15 cellular contexts compared by ENCODE assay signal in the genomic region with DNA sequence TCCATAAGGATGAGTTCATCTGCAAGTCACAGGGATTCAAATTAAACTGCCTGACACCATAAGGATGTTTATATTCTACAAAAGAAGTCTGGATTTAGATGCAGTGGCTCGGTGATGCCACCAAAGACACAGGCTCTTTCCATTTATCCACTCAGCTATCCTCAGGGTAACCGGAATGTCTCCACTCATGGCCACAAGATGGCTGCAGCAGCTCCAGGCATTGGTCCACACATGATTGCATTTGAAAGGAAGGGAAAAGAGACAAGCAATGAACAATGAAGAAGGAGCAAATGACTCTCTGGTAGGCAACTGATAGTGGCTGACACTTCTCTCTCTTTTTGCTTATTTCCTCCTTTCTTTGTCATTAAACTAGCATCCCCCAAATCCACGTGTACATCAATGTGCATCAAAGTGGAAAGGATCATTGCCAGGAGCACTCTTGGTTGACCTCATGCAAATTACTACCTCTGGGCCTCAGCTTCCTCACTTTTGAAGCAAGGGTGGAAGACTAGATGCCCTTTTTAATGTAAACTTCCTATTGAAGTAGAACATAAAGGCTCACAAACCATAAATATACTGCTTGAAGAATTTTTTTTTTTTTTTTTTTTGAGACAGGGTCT. TPM values are rescaled to one million over a fixed set of nuclear protein-coding genes. Genes with fewer than 3 reads are reported as not detected.
DNase-seq lines count a peak whose midpoint lies in the region; ATAC-seq, FAIRE-seq and TF ChIP-seq lines count a peak whose summit lies in the region.
"Had no signal": no experiment of that assay in that cellular context is flagged by ENCODE, and none has a peak within 500 bp of the region (broad histone marks: within the 10 kb centered on the region; RNA-seq: fewer than 3 reads in every experiment).

No MANE protein-coding gene starts in this region.

- H3K4me3 Mint-ChIP-seq in activated B cell treated with CpG ODN at 0.5 μM for 24 hours: peak overlapping the region; percentile 7
- no peak overlapping the region for H3K4me3 Mint-ChIP-seq in mesothelial cell of epicardium

- POLR2A ChIA-PET in activated B cell treated with CpG ODN at 0.5 μM for 24 hours (lab: Charles Lee): interaction anchor here (0.6 to 1.4 kb wide), 2 partner anchors 25 to 31 kb away, joined by 4 to 6 read pairs; a partner anchor contains a TSS

- no peaks in the 10 kb centered on the region for H3F3A ChIP-seq in GM23248 (ENCODE audit: insufficient read depth)

- intact Hi-C loops in activated B cell treated with CpG ODN at 0.5 μM for 24 hours (cut with micrococcal nuclease): no loop called here

- H3K9me3 ChIP-seq in GM23248 (ENCODE audit: low read depth): no peaks in the 10 kb centered on the region
- H3K9me3 ChIP-seq: gastroesophageal sphincter had no signal

- CTCF ChIA-PET in activated B cell treated with CpG ODN at 0.5 μM for 24 hours (lab: Charles Lee): no interaction called here

- H4K20me1 ChIP-seq in GM23248 (ENCODE audit: insufficient read depth): no peaks in the 10 kb centered on the region

- H3K4me1 Mint-ChIP-seq in activated B cell treated with CpG ODN at 0.5 μM for 24 hours: peaks cover 35% of the 10 kb centered on the region
- no peaks in the 10 kb centered on the region for H3K4me1 Mint-ChIP-seq in mesothelial cell of epicardium

- H3K9me3 Mint-ChIP-seq in activated B cell treated with CpG ODN at 0.5 μM for 24 hours (no peaks in the 10 kb centered on the region), mesothelial cell of epicardium (no peaks in the 10 kb centered on the region)

- no peaks in the 10 kb centered on the region for H3K79me2 ChIP-seq in GM23248 (ENCODE audit: insufficient read depth)

- no peaks in the 10 kb centered on the region for H3K36me3 ChIP-seq in GM23248 (ENCODE audit: low read depth)
- H3K36me3 ChIP-seq: gastroesophageal sphincter had no signal

- H3K27ac ChIP-seq in GM23248: no peak overlapping the region
- H3K27ac ChIP-seq: gastroesophageal sphincter, VCaP had no signal

- in situ Hi-C loops in GM23248 (cut with MboI): no loop called here

- H3K9ac ChIP-seq in GM23248: no peak overlapping the region

- H3K4me2 ChIP-seq in GM23248 (ENCODE audit: unreplicated experiment): no peak overlapping the region

- H2AFZ ChIP-seq in GM23248: no peak overlapping the region

- no peaks in the 10 kb centered on the region for H3K9me2 ChIP-seq in GM23248 (ENCODE audit: insufficient read depth)

- H3K27me3 ChIP-seq in GM23248 (replicated peaks; ENCODE audit: insufficient read depth): no peaks in the 10 kb centered on the region
- H3K27me3 ChIP-seq: gastroesophageal sphincter had no signal

- peak; percentile 70 for ATAC-seq in activated B cell treated with CpG ODN at 0.5 μM for 24 hours (ENCODE audit: low read depth)
- ATAC-seq: gastroesophageal sphincter had no signal

- H3K27ac Mint-ChIP-seq in activated B cell treated with CpG ODN at 0.5 μM for 24 hours (peak overlapping the region; percentile 13), mesothelial cell of epicardium (no peak overlapping the region)

- peaks cover 6% of the 10 kb centered on the region for H3K27me3 Mint-ChIP-seq in activated B cell treated with CpG ODN at 0.5 μM for 24 hours
- H3K27me3 Mint-ChIP-seq in mesothelial cell of epicardium (ENCODE audit: low read depth): no peaks in the 10 kb centered on the region

- DNase-seq in AG09319 (ENCODE audit: extremely low read depth, low read depth): no peak
- DNase-seq in GM23248: peak; percentile 24
- no peak for DNase-seq in activated B cell treated with CpG ODN at 0.5 μM for 24 hours
- DNase-seq in germinal center (ENCODE audit: low spot score): peak; percentile 78
- DNase-seq in iPS-NIHi11 (ENCODE audit: low spot score): no peak
- DNase-seq in mesothelial cell of epicardium (ENCODE audit: low spot score in 2 of 2, unreplicated experiment in 2 of 2): no peak
- DNase-seq in frontal cortex (ENCODE audit: low spot score in 2 of 2): no peak
- DNase-seq in DMS53 treated with DMSO at 0.1 percent for 48 hours (lab: John Stamatoyannopoulos, UW; ENCODE audit: unreplicated experiment): no peak
- DNase-seq: activated effector memory CD4-positive, alpha-beta T cell treated with Interleukin-2 at 50 U/mL for 16 hours; DND-41; NCI-H1105; NCI-H2227 treated with DMSO at 0.1 percent for 48 hours had no signal

- WGBS in GM23248 (ENCODE audit: low coverage in 1 of 2, low lambda C conversion rate in 2 of 2, missing lambda C conversion rate in 2 of 2), 2 experiments: 73 to 81% methylated on average over 3 of the region's 3 CpGs

- peak; percentile 11 for TF ChIP-seq CTCF in AG09319 (IDR thresholded peaks at IDR 0.05; ENCODE audit: low read depth, low read length)
- TF ChIP-seq CTCF in activated B cell treated with CpG ODN at 0.5 μM for 24 hours (IDR thresholded peaks at IDR 0.05): no peak
- TF ChIP-seq CTCF in mesothelial cell of epicardium (IDR thresholded peaks at IDR 0.05; ENCODE audit: unreplicated experiment): no peak

- no peaks in the 10 kb centered on the region for H3K36me3 Mint-ChIP-seq in activated B cell treated with CpG ODN at 0.5 μM for 24 hours (ENCODE audit: low read depth)
- H3K36me3 Mint-ChIP-seq in mesothelial cell of epicardium: peaks cover 1% of the 10 kb centered on the region

- H3K4me1 ChIP-seq in GM23248 (ENCODE audit: insufficient read depth): no peaks in the 10 kb centered on the region
- H3K4me1 ChIP-seq: gastroesophageal sphincter had no signal

- FAIRE-seq in frontal cortex (lab: Jason Lieb, UNC): no peak
- FAIRE-seq: keratinocyte had no signal

- no peak overlapping the region for H3K4me3 ChIP-seq in GM23248
- H3K4me3 ChIP-seq: gastroesophageal sphincter had no signal

RNA-seq across cellular contexts. Expression of a gene that starts 7.2 kb away (rescaled TPM):
- 26.7 and 31.2 TPM in 2 replicates for total RNA-seq in GM23248 (2014; rRNA removed; shearing (Covaris generic))
- polyA plus RNA-seq in GM23248 (2016; fragmentation: Nextera tagmentation; extraction: Ambion mirVana): 7.1 and 8.5 TPM in 2 replicates
- total RNA-seq in activated B cell treated with CpG ODN at 0.5 μM for 24 hours (6.1 and 6.5 TPM in 2 replicates), mesothelial cell of epicardium (11.8 to 12.7 TPM (median 12.7 TPM) in 3 replicates), frontal cortex (20.8 TPM)

RNA-seq across cellular contexts. Expression of a gene that starts 25.4 kb away (rescaled TPM):
- 18.5 and 22.9 TPM in 2 replicates for total RNA-seq in GM23248 (2014; rRNA removed; shearing (Covaris generic))
- 29.7 and 33.4 TPM in 2 replicates for polyA plus RNA-seq in GM23248 (2016; fragmentation: Nextera tagmentation; extraction: Ambion mirVana)
- total RNA-seq in activated B cell treated with CpG ODN at 0.5 μM for 24 hours: 31.1 and 32.1 TPM in 2 replicates
- total RNA-seq in mesothelial cell of epicardium: 21.1 to 25.6 TPM (median 23.3 TPM) in 3 replicates
- total RNA-seq in frontal cortex: 35.1 TPM

Comparison
In these comparisons a context has a peak if more than half of its experiments do, and no peak if none do; other contexts are left out.
1. DNase-seq: peak in GM23248 (single experiment) and germinal center (single experiment); none in AG09319 (single experiment), activated B cell treated with CpG ODN at 0.5 μM for 24 hours (single experiment), iPS-NIHi11 (single experiment), mesothelial cell of epicardium (0 of 2), frontal cortex (0 of 2) and DMS53 treated with DMSO at 0.1 percent for 48 hours (single experiment).